In the genomic region with DNA sequence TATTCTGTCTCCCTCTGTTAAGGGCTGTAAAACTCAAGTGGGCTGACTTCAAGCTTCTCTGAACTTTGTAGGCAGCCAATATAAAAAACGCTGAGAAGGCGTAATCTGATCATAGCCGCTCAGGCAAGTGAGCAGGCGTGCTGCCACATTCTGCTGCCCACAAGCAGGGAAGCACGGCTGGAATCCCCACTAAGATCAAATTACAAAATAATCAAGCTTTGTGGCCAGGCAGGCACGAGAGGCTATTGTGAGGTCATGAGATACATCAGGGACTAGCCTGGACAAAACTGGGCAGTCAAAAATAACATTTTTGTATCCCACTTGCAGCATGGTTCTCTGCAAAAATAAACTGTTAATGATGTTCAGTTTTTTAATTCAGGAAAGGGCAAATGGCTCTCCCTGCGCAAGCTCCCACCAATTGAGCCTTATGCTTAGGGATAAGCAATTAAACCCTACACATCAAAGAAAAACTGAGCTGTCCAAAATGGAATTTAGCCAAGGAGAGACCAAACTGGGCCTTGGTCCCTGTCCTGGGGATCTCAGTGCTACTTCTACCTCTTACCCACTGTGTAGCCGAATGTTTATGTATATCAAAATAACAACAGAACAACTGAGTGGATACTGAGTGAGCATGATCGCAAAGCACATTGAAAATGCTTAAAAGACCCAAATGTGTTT, we compare ENCODE assay signal across 8 cellular contexts.
DNase-seq lines count a peak whose midpoint lies in the region; ATAC-seq, FAIRE-seq and TF ChIP-seq lines count a peak whose summit lies in the region.

No MANE protein-coding gene starts in this region.

- H3K27ac Mint-ChIP-seq in naive thymus-derived CD4-positive, alpha-beta T cell = no peak overlapping the region
- no peak overlapping the region for H3K27ac Mint-ChIP-seq in stimulated activated naive CD8-positive, alpha-beta T cell treated with anti-CD3 and anti-CD28 coated beads, Interleukin-15, amount 100 ng/mL, for 72 hours

- H3K4me1 Mint-ChIP-seq in naive thymus-derived CD4-positive, alpha-beta T cell = peaks cover 0 to 3% (median 0%) of the 10 kb centered on the region in 7 donors
- H3K4me1 Mint-ChIP-seq in stimulated activated naive CD8-positive, alpha-beta T cell treated with anti-CD3 and anti-CD28 coated beads, Interleukin-15, amount 100 ng/mL, for 72 hours = no peaks in the 10 kb centered on the region

- FAIRE-seq in H54 (lab: Jason Lieb, UNC) = peak; percentile 90

- H3K27me3 Mint-ChIP-seq in naive thymus-derived CD4-positive, alpha-beta T cell = no peaks in the 10 kb centered on the region
- no peaks in the 10 kb centered on the region for H3K27me3 Mint-ChIP-seq in stimulated activated naive CD8-positive, alpha-beta T cell treated with anti-CD3 and anti-CD28 coated beads, Interleukin-15, amount 100 ng/mL, for 72 hours

- ATAC-seq in omental fat pad (ENCODE audit: low FRiP score) (peak; percentile 83), HG03159 (IDR thresholded peaks at IDR 0.05; ENCODE audit: unreplicated experiment) (no peak)
- ATAC-seq in naive thymus-derived CD4-positive, alpha-beta T cell = no peak
- no peak for ATAC-seq in stimulated activated naive CD8-positive, alpha-beta T cell treated with anti-CD3 and anti-CD28 coated beads, Interleukin-15, amount 100 ng/mL, for 72 hours

- H3K36me3 ChIP-seq in naive thymus-derived CD4-positive, alpha-beta T cell (ENCODE audit: control insufficient read depth in 2 of 3, insufficient read depth in 3 of 3, low read length in 3 of 3) = no peaks in the 10 kb centered on the region

- DNase-seq in H54 (ENCODE audit: insufficient read length, low spot score) (peak; percentile 9), NCI-H82 (lab: John Stamatoyannopoulos, UW) (peak; percentile 73), epithelial cell of proximal tubule (ENCODE audit: low read depth) (peak; percentile 71), omental fat pad (ENCODE audit: low spot score) (no peak), superior temporal gyrus (ENCODE audit: extremely low spot score) (no peak)
- DNase-seq in naive thymus-derived CD4-positive, alpha-beta T cell = no peak
- no peak for DNase-seq in stimulated activated naive CD8-positive, alpha-beta T cell treated with anti-CD3 and anti-CD28 coated beads, Interleukin-15, amount 100 ng/mL, for 72 hours

- CTCF ChIA-PET in naive thymus-derived CD4-positive, alpha-beta T cell (lab: Charles Lee) = no interaction called here

- no peak for TF ChIP-seq POLR2A in H54 (IDR thresholded peaks at IDR 0.05; ENCODE audit: low read depth, low read length)

- no peaks in the 10 kb centered on the region for H3K9me3 ChIP-seq in naive thymus-derived CD4-positive, alpha-beta T cell (ENCODE audit: control insufficient read depth in 2 of 3, low read length in 3 of 3)

- peaks cover 0 to 37% (median 14%) of the 10 kb centered on the region in 5 donors for H3K36me3 Mint-ChIP-seq in naive thymus-derived CD4-positive, alpha-beta T cell

- TF ChIP-seq CTCF in epithelial cell of proximal tubule (conservative IDR thresholded peaks at IDR 0.05; ENCODE audit: low read depth, low read length) (no peak), omental fat pad (IDR thresholded peaks at IDR 0.05) (no peak)

- no peak overlapping the region for H3K27ac ChIP-seq in naive thymus-derived CD4-positive, alpha-beta T cell (ENCODE audit: low read depth, low read length)

- POLR2A ChIA-PET in naive thymus-derived CD4-positive, alpha-beta T cell (lab: Charles Lee) = no interaction called here

- no peak overlapping the region for H3K4me3 Mint-ChIP-seq in naive thymus-derived CD4-positive, alpha-beta T cell
- H3K4me3 Mint-ChIP-seq in stimulated activated naive CD8-positive, alpha-beta T cell treated with anti-CD3 and anti-CD28 coated beads, Interleukin-15, amount 100 ng/mL, for 72 hours = no peak overlapping the region

- H3K4me1 ChIP-seq in naive thymus-derived CD4-positive, alpha-beta T cell (ENCODE audit: control insufficient read depth in 2 of 2, insufficient read depth in 2 of 2, low read length in 2 of 2) = no peaks in the 10 kb centered on the region

- H3K9me3 Mint-ChIP-seq in naive thymus-derived CD4-positive, alpha-beta T cell = no peaks in the 10 kb centered on the region
- H3K9me3 Mint-ChIP-seq in stimulated activated naive CD8-positive, alpha-beta T cell treated with anti-CD3 and anti-CD28 coated beads, Interleukin-15, amount 100 ng/mL, for 72 hours = no peaks in the 10 kb centered on the region

- no peak overlapping the region for H3K4me3 ChIP-seq in epithelial cell of proximal tubule (ENCODE audit: low read depth, low read length)
- no peak overlapping the region for H3K4me3 ChIP-seq in naive thymus-derived CD4-positive, alpha-beta T cell (ENCODE audit: low read length)

- H3K27me3 ChIP-seq in naive thymus-derived CD4-positive, alpha-beta T cell (ENCODE audit: control insufficient read depth in 2 of 2, insufficient read depth in 2 of 2, low read length in 2 of 2) = no peaks in the 10 kb centered on the region

- intact Hi-C loops in naive thymus-derived CD4-positive, alpha-beta T cell (cut with micrococcal nuclease) = no loop called here

Comparison
In these comparisons a context has a peak if more than half of its experiments do, and no peak if none do; other contexts are left out.
1. DNase-seq: peak in H54 (single experiment), NCI-H82 (single experiment) and epithelial cell of proximal tubule (single experiment); none in omental fat pad (single experiment), superior temporal gyrus (single experiment), naive thymus-derived CD4-positive, alpha-beta T cell (0 of 9) and stimulated activated naive CD8-positive, alpha-beta T cell treated with anti-CD3 and anti-CD28 coated beads, Interleukin-15, amount 100 ng/mL, for 72 hours (0 of 2).